In the genomic region with DNA sequence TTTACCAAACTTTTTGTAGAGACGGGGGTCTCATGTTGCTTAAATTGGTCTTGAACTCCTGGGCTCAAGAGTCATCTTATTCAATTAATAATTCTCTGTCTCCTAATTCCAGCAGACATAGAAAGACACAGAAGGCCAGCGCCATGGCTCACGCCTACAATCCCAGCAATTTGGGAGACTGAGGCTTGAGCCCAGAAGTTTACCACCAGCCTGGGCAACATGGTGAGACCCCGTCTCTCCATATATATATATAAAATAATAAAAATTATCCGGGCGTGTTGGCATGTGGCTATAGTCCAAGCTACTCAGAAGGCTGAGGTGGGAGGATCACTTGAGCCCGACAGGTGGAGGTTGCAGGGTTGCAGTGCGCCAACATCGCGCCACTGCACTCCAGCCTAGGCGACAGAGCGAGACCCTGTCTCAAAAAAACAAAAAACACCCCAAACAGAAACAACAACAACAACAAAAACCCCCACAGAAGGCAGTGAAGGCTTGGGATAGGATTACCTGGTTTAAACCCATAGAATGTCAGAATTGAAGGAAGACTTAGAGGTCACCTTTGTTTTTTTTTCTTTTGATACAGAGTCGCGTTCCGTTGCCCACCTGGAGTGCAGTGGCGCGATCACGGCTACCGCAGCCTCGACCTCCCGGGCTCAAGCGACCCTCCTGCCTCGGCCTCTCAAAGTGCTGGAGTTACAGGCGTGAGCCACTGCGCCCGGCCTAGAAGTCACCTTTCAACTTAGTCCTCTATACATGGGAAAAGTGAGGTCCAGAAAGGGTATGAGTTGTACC, we compare ENCODE assay signal across 8 cellular contexts. TPM values are rescaled to one million over a fixed set of nuclear protein-coding genes. Genes with fewer than 3 reads are reported as not detected.
A peak's percentile ranks its signal among the peaks of the same experiment; 100 is the strongest.
DNase-seq lines count a peak whose midpoint lies in the region; ATAC-seq and TF ChIP-seq lines count a peak whose summit lies in the region.

No MANE protein-coding gene starts in this region.

- peak overlapping the region; percentile 99 for H3K4me3 Mint-ChIP-seq in activated naive CD8-positive, alpha-beta T cell treated with anti-CD3 and anti-CD28 coated beads, Interleukin-2, amount 10 ng/mL, durations not matched to agents 7 days and 5 days

- no peak for ATAC-seq in activated naive CD8-positive, alpha-beta T cell treated with anti-CD3 and anti-CD28 coated beads, Interleukin-2, amount 10 ng/mL, durations not matched to agents 7 days and 5 days (ENCODE audit: low read depth)
- ATAC-seq in left lobe of liver = no peak

- H3K4me1 Mint-ChIP-seq in activated naive CD8-positive, alpha-beta T cell treated with anti-CD3 and anti-CD28 coated beads, Interleukin-2, amount 10 ng/mL, durations not matched to agents 7 days and 5 days = peaks cover 8% of the 10 kb centered on the region

- H3K9me2 ChIP-seq in GM23248 (ENCODE audit: insufficient read depth) = no peaks in the 10 kb centered on the region

- intact Hi-C loops in A673 (cut with micrococcal nuclease; ENCODE audit: unreplicated experiment) (no loop called here), tibial artery (cut with DNase I; ENCODE audit: low total_unique reads) (loop anchor here (5.0 kb wide), 1 partner anchor 51 kb away; the partner anchor contains the start of gene DCAF12)

- BruUV-seq in A673 (replicated peaks; lab: Mats Ljungman, UMichigan) = TSS peak; percentile 93

- CTCF ChIA-PET in A673 (lab: Charles Lee) = no interaction called here

- H3K4me2 ChIP-seq in GM23248 (ENCODE audit: unreplicated experiment) = peak overlapping the region; percentile 97

- H3K9ac ChIP-seq in GM23248 = peak overlapping the region; percentile 92

- POLR2A ChIA-PET in A673 (lab: Charles Lee; ENCODE audit: low non-redundant PET) = no interaction called here
- POLR2A ChIA-PET in activated naive CD8-positive, alpha-beta T cell treated with anti-CD3 and anti-CD28 coated beads, Interleukin-2, amount 10 ng/mL, durations not matched to agents 7 days and 5 days (lab: Charles Lee) = interaction anchor here (0.7 to 1.7 kb wide), 7 partner anchors 8 to 150 kb away, joined by 3 to 8 read pairs (median 3); no protein-coding TSS in a partner anchor

- no peaks in the 10 kb centered on the region for H3K9me3 Mint-ChIP-seq in activated naive CD8-positive, alpha-beta T cell treated with anti-CD3 and anti-CD28 coated beads, Interleukin-2, amount 10 ng/mL, durations not matched to agents 7 days and 5 days

- 23 to 24% methylated on average over 26 of the region's 26 CpGs for WGBS in GM23248 (ENCODE audit: low coverage in 1 of 2, low lambda C conversion rate in 2 of 2, missing lambda C conversion rate in 2 of 2), 2 experiments

- H3K27me3 Mint-ChIP-seq in activated naive CD8-positive, alpha-beta T cell treated with anti-CD3 and anti-CD28 coated beads, Interleukin-2, amount 10 ng/mL, durations not matched to agents 7 days and 5 days = no peaks in the 10 kb centered on the region

- H3K4me1 ChIP-seq in A673 (ENCODE audit: insufficient read depth, low read length, poor library complexity, severe bottlenecking) (peaks cover 4% of the 10 kb centered on the region), GM23248 (ENCODE audit: insufficient read depth) (peaks cover 7% of the 10 kb centered on the region), tibial artery (peaks cover 0 to 23% (median 8%) of the 10 kb centered on the region in 4 donors)

- TF ChIP-seq CTCF in A673 (conservative IDR thresholded peaks at IDR 0.05; ENCODE audit: low read depth, low read length) (no peak), tibial artery (IDR thresholded peaks at IDR 0.05) (no peak)

- peak overlapping the region; percentile 93 for H3K27ac ChIP-seq in A673 (ENCODE audit: low read depth, low read length, poor library complexity, severe bottlenecking)
- H3K27ac ChIP-seq in GM23248 = peak overlapping the region; percentile 81
- peak overlapping the region; percentile 94 to 96 for H3K27ac ChIP-seq in tibial artery

- H4K20me1 ChIP-seq in GM23248 (ENCODE audit: insufficient read depth) = no peaks in the 10 kb centered on the region

- H3K36me3 ChIP-seq in A673 (ENCODE audit: insufficient read depth, low read length, poor library complexity, severe bottlenecking) (no peaks in the 10 kb centered on the region), GM23248 (ENCODE audit: low read depth) (no peaks in the 10 kb centered on the region), tibial artery (no peaks in the 10 kb centered on the region)

- H3K79me2 ChIP-seq in GM23248 (ENCODE audit: insufficient read depth) = peaks cover 48% of the 10 kb centered on the region

- H3K9me3 ChIP-seq in A673 (ENCODE audit: low read depth, low read length, poor library complexity, severe bottlenecking) (no peaks in the 10 kb centered on the region), GM23248 (ENCODE audit: low read depth) (no peaks in the 10 kb centered on the region), tibial artery (no peaks in the 10 kb centered on the region)

- in situ Hi-C loops in GM23248 (cut with MboI) = no loop called here

- H3K4me3 ChIP-seq in A673 (ENCODE audit: low read depth, low read length, poor library complexity, severe bottlenecking) (peak overlapping the region; percentile 78), GM23248 (peak overlapping the region; percentile 84), tibial artery (peak overlapping the region; percentile 79 to 87)

- H3K27me3 ChIP-seq in A673 (replicated peaks; ENCODE audit: insufficient read depth, low read depth, low read length, poor library complexity) (no peaks in the 10 kb centered on the region), GM23248 (replicated peaks; ENCODE audit: insufficient read depth) (no peaks in the 10 kb centered on the region), tibial artery (no peaks in the 10 kb centered on the region)

- peaks cover 7% of the 10 kb centered on the region for H3K36me3 Mint-ChIP-seq in activated naive CD8-positive, alpha-beta T cell treated with anti-CD3 and anti-CD28 coated beads, Interleukin-2, amount 10 ng/mL, durations not matched to agents 7 days and 5 days

- H2AFZ ChIP-seq in GM23248 = peak overlapping the region; percentile 100

- H3K27ac Mint-ChIP-seq in activated naive CD8-positive, alpha-beta T cell treated with anti-CD3 and anti-CD28 coated beads, Interleukin-2, amount 10 ng/mL, durations not matched to agents 7 days and 5 days = peak overlapping the region; percentile 96

- DNase-seq in A673 (ENCODE audit: low spot score) (no peak), GM23248 (no peak), left lobe of liver (ENCODE audit: low spot score) (peak; percentile 40), tibial artery (peak in 1 of 2 donors; percentile 33), cortex of kidney (lab: John Stamatoyannopoulos, UW) (no peak), iPS-NIHi7 (ENCODE audit: extremely low spot score) (no peak), RKO (ENCODE audit: low spot score) (no peak)
- no peak for DNase-seq in activated naive CD8-positive, alpha-beta T cell treated with anti-CD3 and anti-CD28 coated beads, Interleukin-2, amount 10 ng/mL, durations not matched to agents 7 days and 5 days

- H3F3A ChIP-seq in GM23248 (ENCODE audit: insufficient read depth) = peaks cover 18% of the 10 kb centered on the region

RNA-seq across cellular contexts. Expression of gene UBAP1, which starts 0.7 kb away (rescaled TPM):
- total RNA-seq in A673 (2021) (35.9 and 36.0 TPM in 2 replicates), left lobe of liver (28.4 TPM)
- total RNA-seq in GM23248 (2014; rRNA removed; shearing (Covaris generic)) = 18.3 and 26.8 TPM in 2 replicates
- 50.1 and 52.2 TPM in 2 replicates for polyA plus RNA-seq in GM23248 (2016; fragmentation: Nextera tagmentation; extraction: Ambion mirVana)
- 10 to 100 TPM; 36.3 to 36.5 TPM for total RNA-seq in activated naive CD8-positive, alpha-beta T cell treated with anti-CD3 and anti-CD28 coated beads, Interleukin-2, amount 10 ng/mL, durations not matched to agents 7 days and 5 days

RNA-seq across cellular contexts. Expression of gene DCAF12, which starts 51.6 kb away (rescaled TPM):
- total RNA-seq in A673 (2021) (37.9 and 39.6 TPM in 2 replicates), left lobe of liver (14.4 TPM)
- total RNA-seq in GM23248 (2014; rRNA removed; shearing (Covaris generic)) = 21.1 and 22.2 TPM in 2 replicates
- polyA plus RNA-seq in GM23248 (2016; fragmentation: Nextera tagmentation; extraction: Ambion mirVana) = 21.7 and 23.6 TPM in 2 replicates
- total RNA-seq in activated naive CD8-positive, alpha-beta T cell treated with anti-CD3 and anti-CD28 coated beads, Interleukin-2, amount 10 ng/mL, durations not matched to agents 7 days and 5 days = 10 to 100 TPM; 35.8 to 41.6 TPM
